32 cellular contexts compared by ENCODE assay signal in the genomic region with DNA sequence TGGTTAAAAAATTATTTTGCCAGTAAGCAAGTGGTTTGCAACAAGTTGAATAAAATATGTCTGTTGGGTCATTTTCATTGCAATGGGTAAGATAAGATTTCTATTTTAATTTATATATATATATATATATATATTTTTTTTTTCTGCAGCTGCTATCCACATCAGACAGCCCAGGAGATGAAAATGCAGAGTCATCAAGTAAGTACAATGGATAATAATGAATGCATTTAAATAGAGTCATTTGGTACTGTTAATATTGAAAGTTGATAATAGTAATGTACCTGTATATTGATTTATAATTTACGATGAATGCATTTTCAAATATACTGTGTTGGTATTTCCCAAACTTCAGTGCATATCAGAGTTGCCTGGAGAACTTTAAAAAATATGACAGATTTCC. TPM values are rescaled to one million over a fixed set of nuclear protein-coding genes. Genes with fewer than 3 reads are reported as not detected.
"Had no signal": no experiment of that assay in that cellular context is flagged by ENCODE, and none has a peak within 500 bp of the region (broad histone marks: within the 10 kb centered on the region; RNA-seq: fewer than 3 reads in every experiment).

No MANE protein-coding gene starts in this region.

- H3K36me3 Mint-ChIP-seq: brain had no signal

- H3K27ac Mint-ChIP-seq: activated CD4-positive, alpha-beta memory T cell treated with anti-CD3 and anti-CD28 coated beads, Interleukin-2, amount 10 ng/mL, durations not matched to agents 7 days and 5 days; activated CD4-positive, alpha-beta T cell treated with anti-CD3 and anti-CD28 coated beads for 36 hours; activated CD4-positive, alpha-beta T cell treated with anti-CD3 and anti-CD28 coated beads, Interleukin-2, amount 10 ng/mL, durations not matched to agents 24 days and 14 days; activated naive CD4-positive, alpha-beta T cell treated with anti-CD3 and anti-CD28 coated beads, Interleukin-2, amount 10 ng/mL, durations not matched to agents 7 days and 5 days; activated naive CD8-positive, alpha-beta T cell treated with anti-CD3 and anti-CD28 coated beads, Interleukin-2, amount 10 ng/mL, durations not matched to agents 7 days and 5 days; activated T-helper 2 cell treated with anti-CD3 and anti-CD28 coated beads, Interferon-gamma antibody, Interleukin-2, Interleukin-4, amounts not matched to agents 10 μg/mL and 5 μg/mL and 100 μg/mL, durations not matched to agents 14 hours and 24 hours and 36 hours; brain; dendritic cell treated with granulocyte-macrophage colony-stimulating factor and Interleukin-4, amounts not matched to agents 40 ng/mL and 50 ng/mL, for 4 days; endodermal cell had no signal

- H3K4me3 ChIP-seq: ascending aorta, breast epithelium, cardiac muscle cell, colonic mucosa, dorsolateral prefrontal cortex, gastrocnemius medialis, heart left ventricle had no signal

- ATAC-seq: activated CD4-positive, alpha-beta T cell treated with anti-CD3 and anti-CD28 coated beads for 36 hours; activated naive CD4-positive, alpha-beta T cell treated with anti-CD3 and anti-CD28 coated beads, Interleukin-2, amount 50 U/mL, for 72 hours; activated T-cell treated with anti-CD3 and anti-CD28 coated beads, Interleukin-2, amount 50 U/mL, for 4 hours; esophagus mucosa; gastrocnemius medialis; heart left ventricle had no signal

- H3K9me3 ChIP-seq: ascending aorta, breast epithelium, colonic mucosa, gastrocnemius medialis, heart left ventricle had no signal

- DNase-seq: activated CD4-positive, alpha-beta memory T cell treated with anti-CD3 and anti-CD28 coated beads, Interleukin-2, amount 10 ng/mL, durations not matched to agents 7 days and 5 days; activated CD4-positive, alpha-beta T cell treated with anti-CD3 and anti-CD28 coated beads for 36 hours; activated CD4-positive, alpha-beta T cell treated with anti-CD3 and anti-CD28 coated beads, Interleukin-2, amount 10 ng/mL, durations not matched to agents 24 days and 14 days; activated CD4-positive, alpha-beta T cell treated with anti-CD3 and anti-CD28 coated beads, Interleukin-2, amount 50 U/mL, for 4 hours; activated CD4-positive, CD25-positive, alpha-beta regulatory T cell; activated CD4-positive, CD25-positive, alpha-beta regulatory T cell treated with anti-CD3 and anti-CD28 coated beads, Interleukin-2, amount 50 U/mL, for 72 hours; activated CD8-positive, alpha-beta memory T cell treated with anti-CD3 and anti-CD28 coated beads, Interleukin-2, amount 50 U/mL, for 48 hours; activated effector memory CD4-positive, alpha-beta T cell treated with anti-CD3 and anti-CD28 coated beads, Interleukin-2, amount 50 U/mL, for 16 hours; activated naive CD4-positive, alpha-beta T cell; activated naive CD4-positive, alpha-beta T cell treated with anti-CD3 and anti-CD28 coated beads, Interleukin-2, amount 10 ng/mL, durations not matched to agents 7 days and 5 days; activated naive CD8-positive, alpha-beta T cell treated with anti-CD3 and anti-CD28 coated beads, Interleukin-2, amount 10 ng/mL, durations not matched to agents 7 days and 5 days; activated T-cell treated with anti-CD3 and anti-CD28 coated beads, Interleukin-2, amount 50 U/mL, for 4 hours; central memory CD4-positive, alpha-beta T cell; cerebellar nuclear complex; colonic mucosa; dorsolateral prefrontal cortex; effector memory CD4-positive, alpha-beta T cell; endodermal cell; foreskin fibroblast; gastrocnemius medialis; glutamatergic neuron; heart left ventricle; T-helper 2 cell had no signal

- H3K4me3 Mint-ChIP-seq: activated CD4-positive, alpha-beta memory T cell treated with anti-CD3 and anti-CD28 coated beads, Interleukin-2, amount 10 ng/mL, durations not matched to agents 7 days and 5 days; activated CD4-positive, alpha-beta T cell treated with anti-CD3 and anti-CD28 coated beads for 36 hours; activated CD4-positive, alpha-beta T cell treated with anti-CD3 and anti-CD28 coated beads, Interleukin-2, amount 10 ng/mL, durations not matched to agents 24 days and 14 days; activated naive CD4-positive, alpha-beta T cell treated with anti-CD3 and anti-CD28 coated beads, Interleukin-2, amount 10 ng/mL, durations not matched to agents 7 days and 5 days; activated naive CD8-positive, alpha-beta T cell treated with anti-CD3 and anti-CD28 coated beads, Interleukin-2, amount 10 ng/mL, durations not matched to agents 7 days and 5 days; activated T-cell treated with anti-CD3 and anti-CD28 coated beads, Interleukin-2, amount 50 U/mL, for 4 hours; activated T-helper 1 cell treated with anti-CD3 and anti-CD28 coated beads, Interleukin-12 subunit alpha, Interleukin-12 subunit beta, Interleukin-2, Interleukin-4 antibody, amounts not matched to agents 30 ng/mL and 10 ng/mL and 1 ng/mL, durations not matched to agents 14 hours and 24 hours and 36 hours; brain; dendritic cell treated with granulocyte-macrophage colony-stimulating factor and Interleukin-4, amounts not matched to agents 40 ng/mL and 50 ng/mL, for 4 days; endodermal cell had no signal

- H3K27ac ChIP-seq: ascending aorta, breast epithelium, cardiac muscle cell, colonic mucosa, dorsolateral prefrontal cortex, gastrocnemius medialis, heart left ventricle had no signal

- H3K36me3 ChIP-seq: breast epithelium, cardiac muscle cell, colonic mucosa, gastrocnemius medialis had no signal

- H3K9me3 Mint-ChIP-seq: activated CD4-positive, alpha-beta memory T cell treated with anti-CD3 and anti-CD28 coated beads, Interleukin-2, amount 10 ng/mL, durations not matched to agents 7 days and 5 days; activated CD4-positive, alpha-beta T cell treated with anti-CD3 and anti-CD28 coated beads, Interleukin-2, amount 10 ng/mL, durations not matched to agents 24 days and 14 days; activated naive CD4-positive, alpha-beta T cell treated with anti-CD3 and anti-CD28 coated beads, Interleukin-2, amount 10 ng/mL, durations not matched to agents 7 days and 5 days; activated naive CD4-positive, alpha-beta T cell treated with anti-CD3 and anti-CD28 coated beads, Interleukin-2, amount 50 U/mL, for 72 hours; activated naive CD8-positive, alpha-beta T cell treated with anti-CD3 and anti-CD28 coated beads, Interleukin-2, amount 10 ng/mL, durations not matched to agents 7 days and 5 days; activated T-cell treated with anti-CD3 and anti-CD28 coated beads, Interleukin-2, amount 50 U/mL, for 4 hours; activated T-helper 1 cell treated with anti-CD3 and anti-CD28 coated beads, Interleukin-12 subunit alpha, Interleukin-12 subunit beta, Interleukin-2, Interleukin-4 antibody, amounts not matched to agents 30 ng/mL and 10 ng/mL and 1 ng/mL, durations not matched to agents 14 hours and 24 hours and 36 hours; activated T-helper 2 cell treated with anti-CD3 and anti-CD28 coated beads, Interferon-gamma antibody, Interleukin-2, Interleukin-4, amounts not matched to agents 10 μg/mL and 5 μg/mL and 100 μg/mL, durations not matched to agents 14 hours and 24 hours and 36 hours; brain; dendritic cell treated with granulocyte-macrophage colony-stimulating factor and Interleukin-4, amounts not matched to agents 40 ng/mL and 50 ng/mL, for 4 days; endodermal cell had no signal

- H3K27me3 Mint-ChIP-seq: activated CD4-positive, alpha-beta memory T cell treated with anti-CD3 and anti-CD28 coated beads, Interleukin-2, amount 10 ng/mL, durations not matched to agents 7 days and 5 days; activated CD4-positive, alpha-beta T cell treated with anti-CD3 and anti-CD28 coated beads for 36 hours; activated CD4-positive, alpha-beta T cell treated with anti-CD3 and anti-CD28 coated beads, Interleukin-2, amount 10 ng/mL, durations not matched to agents 24 days and 14 days; activated naive CD4-positive, alpha-beta T cell treated with anti-CD3 and anti-CD28 coated beads, Interleukin-2, amount 10 ng/mL, durations not matched to agents 7 days and 5 days; activated naive CD8-positive, alpha-beta T cell treated with anti-CD3 and anti-CD28 coated beads, Interleukin-2, amount 10 ng/mL, durations not matched to agents 7 days and 5 days; brain; dendritic cell treated with granulocyte-macrophage colony-stimulating factor and Interleukin-4, amounts not matched to agents 40 ng/mL and 50 ng/mL, for 4 days had no signal

- H3K4me1 Mint-ChIP-seq: brain had no signal

- H3K27me3 ChIP-seq: ascending aorta, breast epithelium, cardiac muscle cell, colonic mucosa, dorsolateral prefrontal cortex, gastrocnemius medialis, heart left ventricle had no signal

- H3K4me1 ChIP-seq: ascending aorta, breast epithelium, colonic mucosa, gastrocnemius medialis, heart left ventricle had no signal

RNA-seq across cellular contexts. Expression of a gene that starts 11.5 kb away (rescaled TPM):
- polyA plus RNA-seq: cardiac muscle cell had no signal
